ENCODE assay signal across 9 cellular contexts in the genomic region with DNA sequence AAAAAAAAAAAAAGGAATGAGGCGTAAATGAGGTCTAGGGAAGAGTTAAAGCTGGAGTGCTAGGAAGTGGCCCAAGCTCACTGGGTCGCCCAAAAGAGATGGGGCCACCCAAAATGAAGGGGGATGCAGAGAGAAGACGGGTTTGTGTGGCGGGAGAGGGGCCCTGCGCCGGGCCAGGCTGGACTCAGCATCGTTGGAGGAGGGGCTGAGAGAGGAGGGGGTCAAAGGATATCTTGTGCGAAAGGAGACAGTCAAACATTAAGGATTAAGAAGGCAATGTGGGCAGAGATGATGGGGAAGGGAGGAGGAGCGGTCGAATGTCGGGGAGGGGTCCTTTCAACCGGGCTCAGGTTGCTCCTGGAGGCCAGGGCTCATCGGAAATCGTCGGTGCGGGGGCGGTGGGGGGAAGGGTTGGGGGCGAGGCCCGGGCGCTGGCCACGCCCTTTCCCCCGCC. TPM values are rescaled to one million over a fixed set of nuclear protein-coding genes. Genes with fewer than 3 reads are reported as not detected.
A peak's percentile ranks its signal among the peaks of the same experiment; 100 is the strongest.
DNase-seq lines count a peak whose midpoint lies in the region; ATAC-seq, FAIRE-seq and TF ChIP-seq lines count a peak whose summit lies in the region.
"Had no signal": no experiment of that assay in that cellular context is flagged by ENCODE, and none has a peak within 500 bp of the region (broad histone marks: within the 10 kb centered on the region; RNA-seq: fewer than 3 reads in every experiment).

No MANE protein-coding gene starts in this region.

- no peaks in the 10 kb centered on the region for H3K9me3 ChIP-seq in GM23248 (ENCODE audit: low read depth)
- no peaks in the 10 kb centered on the region for H3K9me3 ChIP-seq in small intestine (ENCODE audit: control insufficient read depth, low read depth)

- peak overlapping the region; percentile 71 for H3K4me3 ChIP-seq in GM23248
- H3K4me3 ChIP-seq in small intestine (ENCODE audit: low read depth in 1 of 2, low read length in 2 of 2) = peak overlapping the region in 1 of 2 donors; percentile 31

- H3K9ac ChIP-seq in GM23248 = peak overlapping the region; percentile 70

- peak overlapping the region; percentile 97 for H2AFZ ChIP-seq in GM23248

- H3K4me1 ChIP-seq in GM23248 (ENCODE audit: insufficient read depth) (peaks cover 10% of the 10 kb centered on the region), small intestine (ENCODE audit: control insufficient read depth in 2 of 2, insufficient read depth in 1 of 2, low read depth in 1 of 2, low read length in 1 of 2) (peaks cover 0 to 3% of the 10 kb centered on the region in 2 donors)

- H3K36me3 ChIP-seq in GM23248 (ENCODE audit: low read depth) = no peaks in the 10 kb centered on the region
- no peaks in the 10 kb centered on the region for H3K36me3 ChIP-seq in small intestine (ENCODE audit: control insufficient read depth in 2 of 2, insufficient read depth in 2 of 2, low read length in 2 of 2)

- DNase-seq in GM23248 (no peak), left cardiac atrium (no peak), small intestine (no peak), ureter (ENCODE audit: low spot score) (no peak), NCI-H1417 (lab: John Stamatoyannopoulos, UW) (no peak)

- WGBS in GM23248 (ENCODE audit: low coverage in 1 of 2, low lambda C conversion rate in 2 of 2, missing lambda C conversion rate in 2 of 2), 2 experiments = 3 to 11% methylated on average over 9 to 22 of the region's 22 CpGs
- WGBS in small intestine, 3 donors = 1 to 2% (median 2%) methylated on average over 13 to 22 of the region's 22 CpGs

- in situ Hi-C loops in GM23248 (cut with MboI) = no loop called here

- H3K79me2 ChIP-seq in GM23248 (ENCODE audit: insufficient read depth) = peaks cover 39% of the 10 kb centered on the region

- H3K27ac ChIP-seq in GM23248 = peak overlapping the region; percentile 59
- H3K27ac ChIP-seq in VCaP = peak overlapping the region; percentile 68
- H3K27ac ChIP-seq in small intestine (ENCODE audit: low read depth in 1 of 2, low read length in 1 of 2) = peak overlapping the region; percentile 44 to 76

- peaks cover 10% of the 10 kb centered on the region for H3F3A ChIP-seq in GM23248 (ENCODE audit: insufficient read depth)

- H3K27me3 ChIP-seq in GM23248 (replicated peaks; ENCODE audit: insufficient read depth) (no peaks in the 10 kb centered on the region), small intestine (ENCODE audit: control insufficient read depth in 2 of 2, insufficient read depth in 2 of 2, low read length in 2 of 2) (no peaks in the 10 kb centered on the region)

- H3K9me2 ChIP-seq in GM23248 (ENCODE audit: insufficient read depth) = no peaks in the 10 kb centered on the region

- ATAC-seq in left cardiac atrium (peak; percentile 0 to 18), GM21367 (IDR thresholded peaks at IDR 0.05; ENCODE audit: unreplicated experiment) (no peak), HG03039 (IDR thresholded peaks at IDR 0.05; ENCODE audit: unreplicated experiment) (no peak)

- intact Hi-C loops in left cardiac atrium (cut with DNase I) = loop anchor here in 1 of 2 donors (5.0 to 10.0 kb wide), 2 partner anchors 54 to 153 kb away; a partner anchor contains a TSS

- FAIRE-seq in small intestine (lab: Jason Lieb, UNC) = no peak

- peak overlapping the region; percentile 82 for H3K4me2 ChIP-seq in GM23248 (ENCODE audit: unreplicated experiment)

- H4K20me1 ChIP-seq in GM23248 (ENCODE audit: insufficient read depth) = no peaks in the 10 kb centered on the region; the same call in 1 of the 2 replicates

- TF ChIP-seq CTCF in VCaP (conservative IDR thresholded peaks at IDR 0.05) = no peak

RNA-seq across cellular contexts. Expression of a gene that starts 0.8 kb away (rescaled TPM):
- total RNA-seq in GM23248 (2014; rRNA removed; shearing (Covaris generic)) = 41.9 and 42.4 TPM in 2 replicates
- polyA plus RNA-seq in GM23248 (2016; fragmentation: Nextera tagmentation; extraction: Ambion mirVana) = 5.3 TPM in 2 replicates
- 10 to 100 TPM; 31.9 to 32.4 TPM for total RNA-seq in left cardiac atrium
- polyA plus RNA-seq in small intestine = 10 to 100 TPM; 30.0 to 48.9 (median 30.4) TPM
- 41.2 TPM for total RNA-seq in ureter

RNA-seq across cellular contexts. Expression of a gene that starts 22.3 kb away (rescaled TPM):
- total RNA-seq in GM23248 (2014; rRNA removed; shearing (Covaris generic)) = 0.22 TPM in 1 of 2 replicates, not detected in the other
- polyA plus RNA-seq in GM23248 (2016; fragmentation: Nextera tagmentation; extraction: Ambion mirVana) = 0.20 and 0.42 TPM in 2 replicates
- 1 to 10 TPM; 1.1 to 1.2 TPM for total RNA-seq in left cardiac atrium
- polyA plus RNA-seq in small intestine = 1 to 10 TPM; 1.1 to 2.2 (median 1.4) TPM
- 0.99 TPM for total RNA-seq in ureter
- total RNA-seq: pulmonary artery endothelial cell had no signal

RNA-seq across cellular contexts. Expression of a gene that starts 34.5 kb away (rescaled TPM):
- 58.7 and 66.4 TPM in 2 replicates for total RNA-seq in GM23248 (2014; rRNA removed; shearing (Covaris generic))
- 66.7 and 68.2 TPM in 2 replicates for polyA plus RNA-seq in GM23248 (2016; fragmentation: Nextera tagmentation; extraction: Ambion mirVana)
- total RNA-seq in left cardiac atrium = 10 to 100 TPM; 27.2 to 28.5 TPM
- 10 to 100 TPM; 21.0 to 29.0 (median 22.2) TPM for polyA plus RNA-seq in small intestine
- total RNA-seq in ureter = 13.3 TPM

RNA-seq across cellular contexts. Expression of a gene that starts 57.9 kb away (rescaled TPM):
- total RNA-seq in GM23248 (2014; rRNA removed; shearing (Covaris generic)) = 114 and 140 TPM in 2 replicates
- 57.3 and 61.5 TPM in 2 replicates for polyA plus RNA-seq in GM23248 (2016; fragmentation: Nextera tagmentation; extraction: Ambion mirVana)
- total RNA-seq in left cardiac atrium = 10 to 100 TPM; 26.5 to 31.8 TPM
- 10 to 100 TPM; 18.3 to 65.1 (median 23.5) TPM for polyA plus RNA-seq in small intestine
- total RNA-seq in ureter = 60.9 TPM

RNA-seq across cellular contexts. Expression of a gene that starts 58.1 kb away (rescaled TPM):
- total RNA-seq in GM23248 (2014; rRNA removed; shearing (Covaris generic)) = 37.6 and 57.5 TPM in 2 replicates
- polyA plus RNA-seq in GM23248 (2016; fragmentation: Nextera tagmentation; extraction: Ambion mirVana) = 20.3 and 20.8 TPM in 2 replicates
- total RNA-seq in left cardiac atrium = 10 to 100 TPM; 12.7 to 15.1 TPM
- 10 to 100 TPM; 13.5 to 19.2 (median 16.3) TPM for polyA plus RNA-seq in small intestine
- total RNA-seq in ureter = 17.2 TPM

Comparison
In these comparisons a context has a peak if more than half of its experiments do, and no peak if none do; other contexts are left out.
1. ATAC-seq: peak in left cardiac atrium (2 of 2); none in GM21367 (single experiment) and HG03039 (single experiment).
2. Peak in every context shown above with its lines, with median percentiles within 50 percentile points of each other: H3K27ac ChIP-seq.